9 cellular contexts compared by ENCODE assay signal in the genomic region with DNA sequence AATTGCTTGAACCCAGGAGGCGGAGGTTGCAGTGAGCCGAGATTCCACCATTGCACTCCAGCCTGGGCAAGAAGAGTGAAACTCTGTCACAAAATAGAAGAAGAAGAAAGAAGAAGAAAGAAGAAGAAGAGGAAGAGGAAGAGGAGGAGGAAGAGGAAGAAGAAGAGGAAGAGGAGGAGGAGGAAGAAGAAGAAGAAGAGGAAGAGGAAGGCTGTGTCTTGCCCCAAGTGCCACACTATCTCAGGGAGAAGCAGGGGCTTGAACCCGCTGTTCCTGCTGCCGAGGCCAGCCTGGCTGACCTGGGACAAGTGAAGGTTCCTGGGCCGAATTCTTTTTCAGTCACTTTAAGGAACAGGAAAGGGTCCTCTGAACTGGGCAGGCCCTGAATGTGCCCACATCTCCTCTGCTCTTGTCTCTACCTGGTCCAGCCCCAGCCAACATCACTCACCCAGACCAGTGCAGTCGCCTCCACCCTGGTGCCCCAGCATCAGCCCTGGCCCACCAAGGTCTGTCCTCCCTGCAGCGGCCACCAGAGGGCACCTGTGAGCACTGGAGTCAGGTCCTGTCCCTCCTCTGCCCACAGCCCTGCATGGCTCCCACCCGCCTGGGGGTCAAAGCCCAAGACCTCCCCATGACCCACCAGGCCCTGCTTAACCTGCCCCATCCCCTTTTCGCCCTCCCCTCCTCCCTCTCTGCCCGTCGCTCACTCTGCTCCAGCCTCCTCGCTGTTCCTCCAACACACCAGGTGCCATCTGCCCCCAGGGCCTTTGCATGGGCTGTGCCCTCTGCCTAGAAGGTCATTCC. TPM values are rescaled to one million over a fixed set of nuclear protein-coding genes. Genes with fewer than 3 reads are reported as not detected.
DNase-seq lines count a peak whose midpoint lies in the region; ATAC-seq, FAIRE-seq and TF ChIP-seq lines count a peak whose summit lies in the region.
"Had no signal": no experiment of that assay in that cellular context is flagged by ENCODE, and none has a peak within 500 bp of the region (broad histone marks: within the 10 kb centered on the region; RNA-seq: fewer than 3 reads in every experiment).

No MANE protein-coding gene starts in this region.

- no peak overlapping the region for H3K4me3 Mint-ChIP-seq in activated naive CD4-positive, alpha-beta T cell treated with anti-CD3 and anti-CD28 coated beads, Interleukin-2, amount 10 ng/mL, durations not matched to agents 7 days and 5 days
- H3K4me3 Mint-ChIP-seq: activated naive CD8-positive, alpha-beta T cell had no signal

- H3K4me1 Mint-ChIP-seq in activated naive CD4-positive, alpha-beta T cell treated with anti-CD3 and anti-CD28 coated beads, Interleukin-2, amount 10 ng/mL, durations not matched to agents 7 days and 5 days = peaks cover 17% of the 10 kb centered on the region

- ATAC-seq in Right ventricle myocardium inferior (peak; percentile 45), psoas muscle (peak; percentile 29 to 53 (median 50)), aorta (ENCODE audit: low FRiP score) (peak; percentile 74), HG02571 (IDR thresholded peaks at IDR 0.05; ENCODE audit: unreplicated experiment) (no peak)

- intact Hi-C loops in Right ventricle myocardium inferior (cut with DNase I) = loop anchor here (1.0 kb wide), 1 partner anchor 220 kb away; no protein-coding TSS in a partner anchor
- intact Hi-C loops in psoas muscle (cut with DNase I) = loop anchor here (1.0 to 10.0 kb wide), 4 partner anchors 40 to 223 kb away; no protein-coding TSS in a partner anchor
- intact Hi-C loops in aorta (cut with DNase I) = loop anchor here (2.0 to 5.0 kb wide), 3 partner anchors 19 to 219 kb away; partner anchors contain the start of gene TICAM1 (in 1 of the 2)

- H3K9me3 Mint-ChIP-seq in activated naive CD4-positive, alpha-beta T cell treated with anti-CD3 and anti-CD28 coated beads, Interleukin-2, amount 10 ng/mL, durations not matched to agents 7 days and 5 days = no peaks in the 10 kb centered on the region

- H3K27me3 ChIP-seq in psoas muscle (ENCODE audit: insufficient read depth in 3 of 3, low read length in 2 of 3) (no peaks in the 10 kb centered on the region), aorta (ENCODE audit: control insufficient read depth in 1 of 2, insufficient read depth in 2 of 2, low read length in 1 of 2) (no peaks in the 10 kb centered on the region)

- H3K27ac Mint-ChIP-seq in activated naive CD4-positive, alpha-beta T cell treated with anti-CD3 and anti-CD28 coated beads, Interleukin-2, amount 10 ng/mL, durations not matched to agents 7 days and 5 days = peak overlapping the region; percentile 59
- H3K27ac Mint-ChIP-seq: activated naive CD8-positive, alpha-beta T cell had no signal

- H3K4me1 ChIP-seq in psoas muscle (peaks cover 30% of the 10 kb centered on the region), aorta (ENCODE audit: control insufficient read depth in 1 of 2, insufficient read depth in 2 of 2, low read length in 2 of 2) (peaks cover 0 to 1% of the 10 kb centered on the region in 2 donors)

- H3K27ac ChIP-seq in psoas muscle (peak overlapping the region; percentile 93), aorta (ENCODE audit: low read depth in 1 of 2, low read length in 2 of 2) (peak overlapping the region in 1 of 2 donors; percentile 74)

- DNase-seq in D341Med (ENCODE audit: low spot score) (peak; percentile 83), HTR-8/SVneo (ENCODE audit: insufficient read length, low spot score) (peak; percentile 57), SKM-1 (lab: John Stamatoyannopoulos, UW; ENCODE audit: unreplicated experiment) (peak; percentile 47), Right ventricle myocardium inferior (ENCODE audit: missing footprints) (peak; percentile 91), psoas muscle (peak; percentile 87 to 92), aorta (peak; percentile 88 to 96)
- DNase-seq in activated naive CD4-positive, alpha-beta T cell treated with anti-CD3 and anti-CD28 coated beads, Interleukin-2, amount 10 ng/mL, durations not matched to agents 7 days and 5 days = peak; percentile 93

- peaks cover 5% of the 10 kb centered on the region for H3K27me3 Mint-ChIP-seq in activated naive CD4-positive, alpha-beta T cell treated with anti-CD3 and anti-CD28 coated beads, Interleukin-2, amount 10 ng/mL, durations not matched to agents 7 days and 5 days
- H3K27me3 Mint-ChIP-seq: activated naive CD8-positive, alpha-beta T cell had no signal

- peaks cover 5% of the 10 kb centered on the region for H3K36me3 Mint-ChIP-seq in activated naive CD4-positive, alpha-beta T cell treated with anti-CD3 and anti-CD28 coated beads, Interleukin-2, amount 10 ng/mL, durations not matched to agents 7 days and 5 days
- H3K36me3 Mint-ChIP-seq: activated naive CD8-positive, alpha-beta T cell had no signal

- 72 to 73% (median 72%) methylated on average over 12 of the region's 12 CpGs for WGBS in psoas muscle, 3 donors
- 79 to 87% methylated on average over 12 of the region's 12 CpGs for WGBS in aorta, 2 donors

- no peaks in the 10 kb centered on the region for H3K9me3 ChIP-seq in psoas muscle
- no peaks in the 10 kb centered on the region for H3K9me3 ChIP-seq in aorta (ENCODE audit: control insufficient read depth, low read length)

- FAIRE-seq in HTR-8/SVneo (lab: Jason Lieb, UNC) = no peak

- CTCF ChIA-PET in activated naive CD4-positive, alpha-beta T cell treated with anti-CD3 and anti-CD28 coated beads, Interleukin-2, amount 10 ng/mL, durations not matched to agents 7 days and 5 days (lab: Charles Lee) = interaction anchor here (0.8 to 4.9 kb wide), 12 partner anchors 11 to 221 kb away, joined by 3 to 141 read pairs (median 12); partner anchors contain the start of genes FEM1A and TICAM1

- no peak overlapping the region for H3K4me3 ChIP-seq in psoas muscle
- no peak overlapping the region for H3K4me3 ChIP-seq in aorta (ENCODE audit: low read length in 2 of 2)

- H3K36me3 ChIP-seq in psoas muscle (ENCODE audit: insufficient read depth in 1 of 2, low read depth in 1 of 2) = peaks cover 0 to 3% of the 10 kb centered on the region in 2 donors
- H3K36me3 ChIP-seq in aorta (ENCODE audit: control insufficient read depth in 1 of 2, insufficient read depth in 2 of 2, low read length in 1 of 2) = no peaks in the 10 kb centered on the region

- peak; percentile 85 for TF ChIP-seq CTCF in psoas muscle (IDR thresholded peaks at IDR 0.05)

RNA-seq across cellular contexts. Expression of gene TICAM1, which starts 20.0 kb away (rescaled TPM):
- total RNA-seq in Right ventricle myocardium inferior (7.3 TPM), psoas muscle (10 to 100 TPM in 3 of 4 donors, 1 to 10 TPM in 1; 9.0 to 17.0 (median 14.2) TPM), aorta (10 to 100 TPM; 14.0 to 18.5 TPM)
- polyA plus RNA-seq in psoas muscle (10 to 100 TPM in 1 of 3 donors, 1 to 10 TPM in 2; 7.4 to 11.4 (median 8.7) TPM), aorta (1 to 10 TPM; 6.9 to 7.7 TPM)

RNA-seq across cellular contexts. Expression of gene FEM1A, which starts 20.0 kb away (rescaled TPM):
- 47.0 TPM for total RNA-seq in Right ventricle myocardium inferior
- total RNA-seq in psoas muscle = 100 to 1,000 TPM; 135 to 210 (median 149) TPM
- 100 to 1,000 TPM in 1 of 3 donors, 10 to 100 TPM in 2; 63.2 to 214 (median 96.3) TPM for polyA plus RNA-seq in psoas muscle
- total RNA-seq in aorta = 1 to 10 TPM; 6.9 to 9.0 TPM
- polyA plus RNA-seq in aorta = 1 to 10 TPM; 2.6 to 3.1 TPM

RNA-seq across cellular contexts. Expression of gene PLIN3, which starts 55.9 kb away (rescaled TPM):
- total RNA-seq in Right ventricle myocardium inferior (34.0 TPM), psoas muscle (100 to 1,000 TPM in 2 of 4 donors, 10 to 100 TPM in 2; 67.2 to 251 (median 90.0) TPM), aorta (10 to 100 TPM; 56.4 to 68.4 TPM)
- polyA plus RNA-seq in psoas muscle (100 to 1,000 TPM in 2 of 3 donors, 10 to 100 TPM in 1; 75.3 to 309 (median 142) TPM), aorta (10 to 100 TPM; 53.2 to 56.5 TPM)
